9 cellular contexts compared by ENCODE assay signal in the genomic region with DNA sequence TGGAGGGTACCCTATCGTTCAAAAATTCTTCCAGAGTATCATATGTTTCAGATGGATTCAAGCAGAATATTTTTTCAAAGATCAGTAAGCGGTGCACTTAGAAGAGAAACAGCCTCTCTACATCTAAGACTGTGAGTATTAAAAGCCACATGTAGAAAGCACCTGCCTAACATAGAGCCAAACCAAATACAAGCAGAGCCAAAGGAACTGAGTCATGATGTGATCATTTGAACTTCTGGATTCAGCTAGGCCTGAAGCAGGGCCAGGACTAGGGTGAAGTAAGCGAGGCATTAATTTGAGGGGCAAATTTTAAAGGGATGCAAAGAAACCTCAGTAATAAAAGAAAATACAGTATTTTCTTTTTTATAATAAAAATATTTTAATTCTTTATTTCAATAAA. TPM values are rescaled to one million over a fixed set of nuclear protein-coding genes. Genes with fewer than 3 reads are reported as not detected.
DNase-seq lines count a peak whose midpoint lies in the region; ATAC-seq and TF ChIP-seq lines count a peak whose summit lies in the region.
"Not testable (repeated sequence)": the region's sequence is repeated elsewhere in the genome, so short reads cannot be mapped to it uniquely, and the experiment has no call there.
"Had no signal": no experiment of that assay in that cellular context is flagged by ENCODE, and none has a peak within 500 bp of the region (broad histone marks: within the 10 kb centered on the region; RNA-seq: fewer than 3 reads in every experiment).

No MANE protein-coding gene starts in this region.

- not testable (repeated sequence) for H3K36me3 ChIP-seq in OCI-LY7 (ENCODE audit: insufficient read depth, low read length); lower lobe of right lung; thoracic aorta

- not testable (repeated sequence) for H3K4me3 Mint-ChIP-seq in activated CD8-positive, alpha-beta memory T cell treated with anti-CD3 and anti-CD28 coated beads, Interleukin-2, amount 10 ng/mL, durations not matched to agents 7 days and 5 days

- not testable (repeated sequence) for H3K79me2 ChIP-seq in OCI-LY7 (ENCODE audit: insufficient read depth, low read depth, low read length)

- not testable (repeated sequence) for H3K4me2 ChIP-seq in OCI-LY7 (ENCODE audit: low read length)

- TF ChIP-seq CTCF in OCI-LY7 (conservative IDR thresholded peaks at IDR 0.05; ENCODE audit: low read length); cardiac fibroblast (IDR thresholded peaks at IDR 0.05; ENCODE audit: low read depth, low read length); foreskin keratinocyte (conservative IDR thresholded peaks at IDR 0.05); lower lobe of right lung (IDR thresholded peaks at IDR 0.05); thoracic aorta (IDR thresholded peaks at IDR 0.05): not testable (repeated sequence)

- peak overlapping the region; percentile 40 for H3K27ac Mint-ChIP-seq in activated CD8-positive, alpha-beta memory T cell treated with anti-CD3 and anti-CD28 coated beads, Interleukin-2, amount 10 ng/mL, durations not matched to agents 7 days and 5 days

- BruUV-seq in OCI-LY7 (replicated peaks; lab: Mats Ljungman, UMichigan), result not testable (repeated sequence)

- not testable (repeated sequence) for TF ChIP-seq RAD21 in Ishikawa (IDR thresholded peaks at IDR 0.05; ENCODE audit: low read depth)

- not testable (repeated sequence) for H3K27ac ChIP-seq in OCI-LY7 (ENCODE audit: low read depth, low read length, poor library complexity, severe bottlenecking); foreskin keratinocyte; lower lobe of right lung; thoracic aorta

- not testable (repeated sequence) for H3K9me3 ChIP-seq in OCI-LY7 (ENCODE audit: low read length); lower lobe of right lung; thoracic aorta

- not testable (repeated sequence) for H3K4me1 ChIP-seq in OCI-LY7 (ENCODE audit: insufficient read depth, low read length, poor library complexity, severe bottlenecking); thoracic aorta (ENCODE audit: control insufficient read depth in 1 of 2, low read depth in 2 of 2)
- peaks cover 22% of the 10 kb centered on the region for H3K4me1 ChIP-seq in foreskin keratinocyte
- H3K4me1 ChIP-seq in lower lobe of right lung, result peaks cover 13% of the 10 kb centered on the region

- not testable (repeated sequence) for H3K9me3 Mint-ChIP-seq in activated CD8-positive, alpha-beta memory T cell treated with anti-CD3 and anti-CD28 coated beads, Interleukin-2, amount 10 ng/mL, durations not matched to agents 7 days and 5 days (ENCODE audit: low read depth)

- H2AFZ ChIP-seq in OCI-LY7 (ENCODE audit: low read length), result peak overlapping the region; percentile 48; the same call in 1 of the 2 replicates

- CTCF ChIA-PET in OCI-LY7 (lab: Charles Lee; ENCODE audit: unreplicated experiment); activated CD8-positive, alpha-beta memory T cell treated with anti-CD3 and anti-CD28 coated beads, Interleukin-2, amount 10 ng/mL, durations not matched to agents 7 days and 5 days (lab: Charles Lee): not testable (repeated sequence)

- ATAC-seq in activated CD8-positive, alpha-beta memory T cell treated with anti-CD3 and anti-CD28 coated beads, Interleukin-2, amount 10 ng/mL, durations not matched to agents 7 days and 5 days, result peak; percentile 46
- peak; percentile 93 for ATAC-seq in foreskin keratinocyte
- peak; percentile 56 to 82 for ATAC-seq in lower lobe of right lung
- peak; percentile 52 for ATAC-seq in thoracic aorta (ENCODE audit: insufficient number of reproducible peaks, low FRiP score, low read depth)

- intact Hi-C loops in OCI-LY7 (cut with micrococcal nuclease; ENCODE audit: unreplicated experiment); lower lobe of right lung (cut with DNase I): not testable (repeated sequence)

- H3K36me3 Mint-ChIP-seq in activated CD8-positive, alpha-beta memory T cell treated with anti-CD3 and anti-CD28 coated beads, Interleukin-2, amount 10 ng/mL, durations not matched to agents 7 days and 5 days, result not testable (repeated sequence)

- H3K9me2 ChIP-seq in OCI-LY7 (ENCODE audit: insufficient read depth, low read length), result not testable (repeated sequence)

- in situ Hi-C loops in Caki2 (cut with HindIII; ENCODE audit: low pct_unique_long_range_greater_than_20kb, low sequenced_read_pairs), result not testable (repeated sequence)

- H3K4me3 ChIP-seq in OCI-LY7 (ENCODE audit: low read depth, low read length, poor library complexity, severe bottlenecking); cardiac fibroblast (replicated peaks in 1 of 2; ENCODE audit: low read depth in 2 of 2, low read length in 2 of 2); lower lobe of right lung; thoracic aorta: not testable (repeated sequence)

- not testable (repeated sequence) for H3K27me3 Mint-ChIP-seq in activated CD8-positive, alpha-beta memory T cell treated with anti-CD3 and anti-CD28 coated beads, Interleukin-2, amount 10 ng/mL, durations not matched to agents 7 days and 5 days

- DNase-seq in Caki2 (ENCODE audit: low read depth), result peak; percentile 52
- DNase-seq in OCI-LY7 (ENCODE audit: low spot score); activated CD8-positive, alpha-beta memory T cell treated with anti-CD3 and anti-CD28 coated beads, Interleukin-2, amount 10 ng/mL, durations not matched to agents 7 days and 5 days; lower lobe of right lung; thoracic aorta (ENCODE audit: low spot score): not testable (repeated sequence)
- peak; percentile 42 to 69 for DNase-seq in cardiac fibroblast (ENCODE audit: low read depth in 2 of 2)
- peak; percentile 16 to 44 for DNase-seq in foreskin keratinocyte

- TF ChIP-seq EP300 in Ishikawa (IDR thresholded peaks at IDR 0.05; ENCODE audit: borderline replicate concordance), result not testable (repeated sequence)

- H4K20me1 ChIP-seq in OCI-LY7 (ENCODE audit: insufficient read depth, low read length), result not testable (repeated sequence)

- POLR2A ChIA-PET in OCI-LY7 (lab: Charles Lee), result interaction anchor here (0.7 kb wide), 1 partner anchor 41 kb away, joined by 4 read pairs; no protein-coding TSS in a partner anchor

- not testable (repeated sequence) for H3K27me3 ChIP-seq in foreskin keratinocyte; lower lobe of right lung (ENCODE audit: low read depth); thoracic aorta (replicated peaks; ENCODE audit: insufficient read depth)

- H3K4me1 Mint-ChIP-seq in activated CD8-positive, alpha-beta memory T cell treated with anti-CD3 and anti-CD28 coated beads, Interleukin-2, amount 10 ng/mL, durations not matched to agents 7 days and 5 days, result peaks cover 36% of the 10 kb centered on the region

TF ChIP-seq in Ishikawa, 13 proteins besides CTCF, POLR2A, EP300 and RAD21:
- 0 out of 2 replicates have a peak, but pooled peaks have one; percentile 13 for TF ChIP-seq NFIC (IDR thresholded peaks at IDR 0.05)

RNA-seq across cellular contexts. Expression of a gene that starts 23.3 kb away (rescaled TPM):
- 5.3 and 11.5 TPM in 2 replicates for total RNA-seq in Caki2 (2014; rRNA removed; shearing (Covaris generic); ENCODE audit: low replicate concordance)
- total RNA-seq in OCI-LY7 (2014; rRNA removed; shearing (Covaris generic)), result 6.3 and 6.7 TPM in 2 replicates
- 5.4 and 6.6 TPM in 2 replicates for total RNA-seq in OCI-LY7 (2022)
- under 1 TPM; 0.15 to 0.16 TPM for total RNA-seq in activated CD8-positive, alpha-beta memory T cell treated with anti-CD3 and anti-CD28 coated beads, Interleukin-2, amount 10 ng/mL, durations not matched to agents 7 days and 5 days
- 18.3 and 19.9 TPM in 2 replicates for total RNA-seq in foreskin keratinocyte
- polyA plus RNA-seq in foreskin keratinocyte, result 3.8 and 4.0 TPM in 2 replicates
- total RNA-seq in lower lobe of right lung, result 26.6 TPM
- under 1 TPM in 1 of 2 donors, not detected in 1; 0.28 TPM for total RNA-seq in thoracic aorta
- polyA plus RNA-seq: CD14-positive monocyte had no signal
